19 cellular contexts compared by ENCODE assay signal in the genomic region with DNA sequence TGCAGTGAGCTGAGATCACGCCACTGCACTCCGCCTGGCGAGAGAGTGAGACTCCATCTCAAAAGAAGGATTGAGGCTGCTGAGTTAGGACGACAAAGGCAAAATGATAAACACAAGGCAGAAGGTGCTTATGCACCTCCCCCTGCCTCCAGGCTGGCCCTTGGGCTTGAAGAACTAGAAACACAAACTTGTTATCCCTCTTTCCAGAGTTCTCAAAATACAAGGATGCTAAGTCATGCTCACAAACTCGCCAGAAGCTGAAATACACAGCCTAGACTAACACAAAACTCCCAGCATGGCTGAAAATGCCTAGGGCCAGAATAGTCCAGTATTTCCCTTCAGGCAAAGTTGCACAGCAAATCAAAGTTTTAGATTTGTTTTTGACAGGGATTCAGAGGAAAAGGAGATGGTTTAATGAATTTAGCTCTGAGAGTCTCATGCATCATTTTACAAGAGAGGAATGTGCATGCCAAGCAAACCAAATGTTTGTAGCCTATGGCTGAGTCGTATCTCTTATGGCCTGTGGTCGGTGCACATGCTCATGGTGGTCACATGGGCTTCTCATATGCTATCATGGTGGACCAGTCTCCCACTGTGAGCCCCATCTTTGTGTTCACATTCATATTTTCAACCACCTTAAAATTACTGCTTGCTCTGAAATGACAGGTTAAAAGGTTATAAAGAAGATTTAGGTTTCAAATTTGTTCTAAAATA. TPM values are rescaled to one million over a fixed set of nuclear protein-coding genes. Genes with fewer than 3 reads are reported as not detected.
DNase-seq lines count a peak whose midpoint lies in the region; ATAC-seq and TF ChIP-seq lines count a peak whose summit lies in the region.
"Had no signal": no experiment of that assay in that cellular context is flagged by ENCODE, and none has a peak within 500 bp of the region (broad histone marks: within the 10 kb centered on the region; RNA-seq: fewer than 3 reads in every experiment).

No MANE protein-coding gene starts in this region.

- no peak overlapping the region for H3K27ac ChIP-seq in CD4-positive, alpha-beta memory T cell (ENCODE audit: low read depth, low read length)

- no peak for ATAC-seq in activated CD8-positive, alpha-beta T cell treated with anti-CD3 and anti-CD28 coated beads for 36 hours
- no peak for ATAC-seq in activated CD8-positive, alpha-beta T cell treated with anti-CD3 and anti-CD28 coated beads, Interleukin-2, amount 10 ng/mL, durations not matched to agents 7 days and 5 days
- peak; percentile 26 for ATAC-seq in activated T-helper 17 cell treated with anti-CD3 and anti-CD28 coated beads, Interleukin-2, amount 50 U/mL, for 72 hours (replicated peaks)
- ATAC-seq: effector memory CD8-positive, alpha-beta T cell; WTC11 had no signal

- no peaks in the 10 kb centered on the region for H3K27me3 Mint-ChIP-seq in activated CD8-positive, alpha-beta T cell treated with anti-CD3 and anti-CD28 coated beads for 36 hours
- H3K27me3 Mint-ChIP-seq in activated CD8-positive, alpha-beta T cell treated with anti-CD3 and anti-CD28 coated beads, Interleukin-2, amount 10 ng/mL, durations not matched to agents 7 days and 5 days (ENCODE audit: low read depth): no peaks in the 10 kb centered on the region
- no peaks in the 10 kb centered on the region for H3K27me3 Mint-ChIP-seq in HFFc6 (ENCODE audit: insufficient read depth)
- no peaks in the 10 kb centered on the region for H3K27me3 Mint-ChIP-seq in activated T-helper 17 cell treated with anti-CD3 and anti-CD28 coated beads, Interleukin-2, amount 50 U/mL, for 72 hours
- no peaks in the 10 kb centered on the region for H3K27me3 Mint-ChIP-seq in CD4-positive, alpha-beta memory T cell
- H3K27me3 Mint-ChIP-seq: CD4-positive, alpha-beta T cell; central memory CD8-positive, alpha-beta T cell; effector memory CD8-positive, alpha-beta T cell had no signal

- H3K9me3 ChIP-seq in CD4-positive, alpha-beta memory T cell (ENCODE audit: control insufficient read depth in 1 of 2, low read length in 2 of 2): no peaks in the 10 kb centered on the region

- H3K4me1 Mint-ChIP-seq in activated CD8-positive, alpha-beta T cell treated with anti-CD3 and anti-CD28 coated beads for 36 hours (ENCODE audit: low read depth): peaks cover 44% of the 10 kb centered on the region
- peaks cover 29% of the 10 kb centered on the region for H3K4me1 Mint-ChIP-seq in activated CD8-positive, alpha-beta T cell treated with anti-CD3 and anti-CD28 coated beads, Interleukin-2, amount 10 ng/mL, durations not matched to agents 7 days and 5 days (ENCODE audit: low read depth)
- peaks cover 44% of the 10 kb centered on the region for H3K4me1 Mint-ChIP-seq in HFFc6 (ENCODE audit: low read depth)
- H3K4me1 Mint-ChIP-seq in activated T-helper 17 cell treated with anti-CD3 and anti-CD28 coated beads, Interleukin-2, amount 50 U/mL, for 72 hours: peaks cover 20% of the 10 kb centered on the region
- H3K4me1 Mint-ChIP-seq in CD4-positive, alpha-beta memory T cell: peaks cover 5 to 10% (median 7%) of the 10 kb centered on the region in 4 donors
- H3K4me1 Mint-ChIP-seq: central memory CD8-positive, alpha-beta T cell; WTC11 had no signal

- intact Hi-C loops in activated CD8-positive, alpha-beta T cell treated with anti-CD3 and anti-CD28 coated beads for 36 hours (cut with micrococcal nuclease): loop anchor here (5.0 kb wide), 1 partner anchor 83 kb away; no protein-coding TSS in a partner anchor
- intact Hi-C loops in CD4-positive, alpha-beta memory T cell (cut with micrococcal nuclease): loop anchor here (10.0 kb wide), 1 partner anchor 85 kb away; no protein-coding TSS in a partner anchor

- H3K36me3 ChIP-seq in CD4-positive, alpha-beta memory T cell (ENCODE audit: insufficient read depth, low read length): peaks cover 8% of the 10 kb centered on the region

- CTCF ChIA-PET in activated CD8-positive, alpha-beta T cell treated with anti-CD3 and anti-CD28 coated beads for 36 hours (lab: Charles Lee): interaction anchor here (0.8 to 7.1 kb wide), 3 partner anchors 12 to 107 kb away, joined by 3 to 67 read pairs (median 3); no protein-coding TSS in a partner anchor
- CTCF ChIA-PET in activated CD8-positive, alpha-beta T cell treated with anti-CD3 and anti-CD28 coated beads, Interleukin-2, amount 10 ng/mL, durations not matched to agents 7 days and 5 days (lab: Charles Lee): interaction anchor here (1.0 to 7.0 kb wide), 3 partner anchors 9 to 85 kb away, joined by 3 to 138 read pairs (median 3); no protein-coding TSS in a partner anchor
- CTCF ChIA-PET in CD4-positive, alpha-beta memory T cell (lab: Charles Lee; ENCODE audit: partially characterized antibody): interaction anchor here (0.9 kb wide), 1 partner anchor 633 kb away, joined by 3 read pairs; no protein-coding TSS in a partner anchor

- H3K36me3 Mint-ChIP-seq in activated CD8-positive, alpha-beta T cell treated with anti-CD3 and anti-CD28 coated beads for 36 hours (ENCODE audit: low read depth): peaks cover 6% of the 10 kb centered on the region
- peaks cover 15% of the 10 kb centered on the region for H3K36me3 Mint-ChIP-seq in activated CD8-positive, alpha-beta T cell treated with anti-CD3 and anti-CD28 coated beads, Interleukin-2, amount 10 ng/mL, durations not matched to agents 7 days and 5 days (ENCODE audit: low read depth)
- H3K36me3 Mint-ChIP-seq in HFFc6 (ENCODE audit: low read depth): peaks cover 4% of the 10 kb centered on the region; the same call in 1 of the 2 replicates
- H3K36me3 Mint-ChIP-seq in activated T-helper 17 cell treated with anti-CD3 and anti-CD28 coated beads, Interleukin-2, amount 50 U/mL, for 72 hours (ENCODE audit: low read depth): peaks cover 11% of the 10 kb centered on the region
- H3K36me3 Mint-ChIP-seq in CD4-positive, alpha-beta memory T cell: peaks cover 13 to 15% of the 10 kb centered on the region in 2 donors

- no peaks in the 10 kb centered on the region for H3K9me3 Mint-ChIP-seq in activated CD8-positive, alpha-beta T cell treated with anti-CD3 and anti-CD28 coated beads for 36 hours
- no peaks in the 10 kb centered on the region for H3K9me3 Mint-ChIP-seq in activated CD8-positive, alpha-beta T cell treated with anti-CD3 and anti-CD28 coated beads, Interleukin-2, amount 10 ng/mL, durations not matched to agents 7 days and 5 days (ENCODE audit: insufficient read depth)
- H3K9me3 Mint-ChIP-seq in HFFc6: no peaks in the 10 kb centered on the region
- no peaks in the 10 kb centered on the region for H3K9me3 Mint-ChIP-seq in activated T-helper 17 cell treated with anti-CD3 and anti-CD28 coated beads, Interleukin-2, amount 50 U/mL, for 72 hours
- H3K9me3 Mint-ChIP-seq in CD4-positive, alpha-beta memory T cell: peaks cover 0 to 2% (median 0%) of the 10 kb centered on the region in 8 donors
- H3K9me3 Mint-ChIP-seq: CD4-positive, alpha-beta T cell; central memory CD8-positive, alpha-beta T cell; effector memory CD8-positive, alpha-beta T cell; neural crest cell; WTC11 had no signal

- no peak overlapping the region for H3K4me3 ChIP-seq in CD4-positive, alpha-beta memory T cell (ENCODE audit: low read length in 2 of 2)

- TF ChIP-seq CTCF in activated CD8-positive, alpha-beta T cell treated with anti-CD3 and anti-CD28 coated beads for 36 hours (IDR thresholded peaks at IDR 0.05): no peak
- no peak for TF ChIP-seq CTCF in HFFc6 (IDR thresholded peaks at IDR 0.05)

- H3K27ac Mint-ChIP-seq in activated CD8-positive, alpha-beta T cell treated with anti-CD3 and anti-CD28 coated beads for 36 hours: no peak overlapping the region
- no peak overlapping the region for H3K27ac Mint-ChIP-seq in activated CD8-positive, alpha-beta T cell treated with anti-CD3 and anti-CD28 coated beads, Interleukin-2, amount 10 ng/mL, durations not matched to agents 7 days and 5 days
- H3K27ac Mint-ChIP-seq in HFFc6: peak overlapping the region; percentile 81
- H3K27ac Mint-ChIP-seq in activated T-helper 17 cell treated with anti-CD3 and anti-CD28 coated beads, Interleukin-2, amount 50 U/mL, for 72 hours: peak overlapping the region; percentile 78
- H3K27ac Mint-ChIP-seq in CD4-positive, alpha-beta memory T cell: no peak overlapping the region
- H3K27ac Mint-ChIP-seq: CD4-positive, alpha-beta T cell; effector memory CD8-positive, alpha-beta T cell; WTC11 had no signal

- DNase-seq in activated CD8-positive, alpha-beta T cell treated with anti-CD3 and anti-CD28 coated beads for 36 hours: peak; percentile 45
- DNase-seq in activated CD8-positive, alpha-beta T cell treated with anti-CD3 and anti-CD28 coated beads, Interleukin-2, amount 10 ng/mL, durations not matched to agents 7 days and 5 days: no peak
- DNase-seq in HFFc6 (peak; percentile 66), iris pigment epithelial cell (ENCODE audit: low read depth) (peak; percentile 36), kidney glomerular epithelial cell (lab: John Stamatoyannopoulos, UW) (no peak)
- DNase-seq in activated CD4-positive, CD25-positive, alpha-beta regulatory T cell treated with anti-CD3 and anti-CD28 coated beads, Interleukin-2, amount 50 U/mL, for 72 hours: no peak
- DNase-seq in CD4-positive, alpha-beta memory T cell: no peak
- DNase-seq: amygdala; CD4-positive, alpha-beta T cell; DMS79; effector memory CD8-positive, alpha-beta T cell; hypothalamus; NCI-H1694; NCI-H345; Right ventricle myocardium superior had no signal

- no peak overlapping the region for H3K4me3 Mint-ChIP-seq in activated CD8-positive, alpha-beta T cell treated with anti-CD3 and anti-CD28 coated beads for 36 hours
- H3K4me3 Mint-ChIP-seq in activated CD8-positive, alpha-beta T cell treated with anti-CD3 and anti-CD28 coated beads, Interleukin-2, amount 10 ng/mL, durations not matched to agents 7 days and 5 days: no peak overlapping the region
- peak overlapping the region; percentile 47; the same call in 1 of the 2 replicates for H3K4me3 Mint-ChIP-seq in HFFc6
- no peak overlapping the region for H3K4me3 Mint-ChIP-seq in activated T-helper 17 cell treated with anti-CD3 and anti-CD28 coated beads, Interleukin-2, amount 50 U/mL, for 72 hours
- H3K4me3 Mint-ChIP-seq in CD4-positive, alpha-beta memory T cell: no peak overlapping the region
- H3K4me3 Mint-ChIP-seq: CD4-positive, alpha-beta T cell; central memory CD8-positive, alpha-beta T cell; effector memory CD8-positive, alpha-beta T cell; neural crest cell; WTC11 had no signal

- H3K27me3 ChIP-seq in CD4-positive, alpha-beta memory T cell (ENCODE audit: insufficient read depth, low read length): no peaks in the 10 kb centered on the region

- POLR2A ChIA-PET in activated CD8-positive, alpha-beta T cell treated with anti-CD3 and anti-CD28 coated beads for 36 hours (lab: Charles Lee): no interaction called here
- POLR2A ChIA-PET in activated CD8-positive, alpha-beta T cell treated with anti-CD3 and anti-CD28 coated beads, Interleukin-2, amount 10 ng/mL, durations not matched to agents 7 days and 5 days (lab: Charles Lee): interaction anchor here (0.6 kb wide), 1 partner anchor 28 kb away, joined by 3 read pairs; no protein-coding TSS in a partner anchor
- POLR2A ChIA-PET in CD4-positive, alpha-beta memory T cell (lab: Charles Lee; ENCODE audit: partially characterized antibody): no interaction called here

- no peaks in the 10 kb centered on the region for H3K4me1 ChIP-seq in CD4-positive, alpha-beta memory T cell (ENCODE audit: insufficient read depth, low read length)

RNA-seq across cellular contexts. Expression of a gene that starts 16.2 kb away (rescaled TPM):
- total RNA-seq in activated CD8-positive, alpha-beta T cell treated with anti-CD3 and anti-CD28 coated beads for 36 hours: 10 to 100 TPM in 1 of 2 experiments, 1 to 10 TPM in 1; 8.0 to 10.9 TPM
- total RNA-seq in activated CD8-positive, alpha-beta T cell treated with anti-CD3 and anti-CD28 coated beads, Interleukin-2, amount 10 ng/mL, durations not matched to agents 7 days and 5 days: 10 to 100 TPM; 10.9 to 12.1 TPM
- 1 to 10 TPM; 2.0 to 3.5 (median 3.2) TPM for total RNA-seq in HFFc6 (2021; fragmentation: NEBNext Ultra II Directional; extraction: Animal tissue kit (Norgen Biotek cat#: 25700))
- total RNA-seq in activated T-helper 17 cell treated with anti-CD3 and anti-CD28 coated beads, Interleukin-2, amount 50 U/mL, for 72 hours: 10 to 100 TPM in 1 of 2 donors, 1 to 10 TPM in 1; 7.5 to 22.0 TPM
- 1 to 10 TPM; 7.4 TPM for total RNA-seq in CD4-positive, alpha-beta memory T cell
- polyA plus RNA-seq in CD4-positive, alpha-beta memory T cell: 1 to 10 TPM in 1 of 2 donors, under 1 TPM in 1; 0.11 to 2.1 TPM

RNA-seq across cellular contexts. Expression of a gene that starts 52.0 kb away (rescaled TPM):
- 10 to 100 TPM; 21.1 to 22.5 TPM for total RNA-seq in activated CD8-positive, alpha-beta T cell treated with anti-CD3 and anti-CD28 coated beads for 36 hours
- total RNA-seq in activated CD8-positive, alpha-beta T cell treated with anti-CD3 and anti-CD28 coated beads, Interleukin-2, amount 10 ng/mL, durations not matched to agents 7 days and 5 days: 10 to 100 TPM; 29.0 to 30.3 TPM
- 1 to 10 TPM; 4.9 to 7.5 (median 6.4) TPM for total RNA-seq in HFFc6 (2021; fragmentation: NEBNext Ultra II Directional; extraction: Animal tissue kit (Norgen Biotek cat#: 25700))
- total RNA-seq in activated T-helper 17 cell treated with anti-CD3 and anti-CD28 coated beads, Interleukin-2, amount 50 U/mL, for 72 hours: 10 to 100 TPM; 27.7 to 27.8 TPM
- 10 to 100 TPM; 16.8 to 20.6 TPM for total RNA-seq in CD4-positive, alpha-beta memory T cell
- 10 to 100 TPM; 30.7 to 36.6 TPM for polyA plus RNA-seq in CD4-positive, alpha-beta memory T cell

RNA-seq across cellular contexts. Expression of a gene that starts 52.1 kb away (rescaled TPM):
- total RNA-seq in activated CD8-positive, alpha-beta T cell treated with anti-CD3 and anti-CD28 coated beads for 36 hours: under 1 TPM; 0.76 to 0.83 TPM
- 1 to 10 TPM; 1.2 to 1.4 TPM for total RNA-seq in activated CD8-positive, alpha-beta T cell treated with anti-CD3 and anti-CD28 coated beads, Interleukin-2, amount 10 ng/mL, durations not matched to agents 7 days and 5 days
- under 1 TPM in 3 of 6 experiments, not detected in 3; 0.09 to 0.25 (median 0.13) TPM for total RNA-seq in HFFc6 (2021; fragmentation: NEBNext Ultra II Directional; extraction: Animal tissue kit (Norgen Biotek cat#: 25700))
- total RNA-seq in activated T-helper 17 cell treated with anti-CD3 and anti-CD28 coated beads, Interleukin-2, amount 50 U/mL, for 72 hours: 1 to 10 TPM; 1.4 to 1.5 TPM
- total RNA-seq in CD4-positive, alpha-beta memory T cell: 1 to 10 TPM; 3.6 to 5.1 TPM
- polyA plus RNA-seq in CD4-positive, alpha-beta memory T cell: 1 to 10 TPM; 2.0 to 2.4 TPM

Comparison
In these comparisons a context has a peak if more than half of its experiments do, and no peak if none do; other contexts are left out.
1. DNase-seq: peak in activated CD8-positive, alpha-beta T cell treated with anti-CD3 and anti-CD28 coated beads for 36 hours (single experiment), HFFc6 (single experiment) and iris pigment epithelial cell (single experiment); none in activated CD8-positive, alpha-beta T cell treated with anti-CD3 and anti-CD28 coated beads, Interleukin-2, amount 10 ng/mL, durations not matched to agents 7 days and 5 days (single experiment), activated CD4-positive, CD25-positive, alpha-beta regulatory T cell treated with anti-CD3 and anti-CD28 coated beads, Interleukin-2, amount 50 U/mL, for 72 hours (single experiment), CD4-positive, alpha-beta memory T cell (0 of 5) and kidney glomerular epithelial cell (single experiment).
2. H3K27ac Mint-ChIP-seq: peak in HFFc6 (single experiment) and activated T-helper 17 cell treated with anti-CD3 and anti-CD28 coated beads, Interleukin-2, amount 50 U/mL, for 72 hours (single experiment); none in activated CD8-positive, alpha-beta T cell treated with anti-CD3 and anti-CD28 coated beads for 36 hours (single experiment), activated CD8-positive, alpha-beta T cell treated with anti-CD3 and anti-CD28 coated beads, Interleukin-2, amount 10 ng/mL, durations not matched to agents 7 days and 5 days (single experiment) and CD4-positive, alpha-beta memory T cell (0 of 7).